1 cellular context compared by ENCODE assay signal in the genomic region with DNA sequence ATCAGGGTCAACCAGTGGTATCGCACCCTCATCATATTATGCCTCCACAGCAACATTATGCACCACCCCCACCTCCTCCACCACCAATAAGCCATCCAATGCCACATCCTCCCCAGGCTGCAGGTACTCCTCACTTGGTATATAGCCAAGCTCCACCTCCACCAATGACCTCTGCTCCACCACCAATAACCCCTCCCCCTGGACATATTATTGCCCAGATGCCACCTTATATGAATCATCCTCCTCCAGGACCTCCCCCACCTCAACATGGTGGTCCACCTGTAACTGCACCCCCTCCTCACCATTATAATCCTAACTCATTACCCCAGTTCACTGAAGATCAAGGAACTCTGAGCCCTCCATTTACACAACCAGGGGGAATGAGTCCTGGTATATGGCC.
TF ChIP-seq lines count a peak whose summit lies in the region.

No MANE protein-coding gene starts in this region.

TF ChIP-seq in IMR-90, 13 proteins besides CTCF, POLR2A, EP300 and RAD21:
- TF ChIP-seq BHLHE40 (IDR thresholded peaks at IDR 0.05; ENCODE audit: low read depth, low read length) (no peak), MAFK (IDR thresholded peaks at IDR 0.05; ENCODE audit: low read depth, low read length) (no peak), RFX5 (IDR thresholded peaks at IDR 0.05; ENCODE audit: low read depth, low read length) (no peak), RCOR1 (IDR thresholded peaks at IDR 0.05; ENCODE audit: insufficient replicate concordance, low read length) (no peak)
